In genomic region chrX:57909595-57910286, GRCh38 we compare ENCODE assay signal across 8 cellular contexts. TPM values are rescaled to one million over a fixed set of nuclear protein-coding genes. Genes with fewer than 3 reads are reported as not detected.
DNase-seq lines count a peak whose midpoint lies in the region; ATAC-seq and TF ChIP-seq lines count a peak whose summit lies in the region.
"Not testable (repeated sequence)": the region's sequence is repeated elsewhere in the genome, so short reads cannot be mapped to it uniquely, and the experiment has no call there.

No MANE protein-coding gene starts in this region.

- TF ChIP-seq CTCF in H9 (conservative IDR thresholded peaks at IDR 0.05); SK-N-SH (IDR thresholded peaks at IDR 0.05); adrenal gland (IDR thresholded peaks at IDR 0.05); foreskin keratinocyte (conservative IDR thresholded peaks at IDR 0.05); transverse colon (IDR thresholded peaks at IDR 0.05): not testable (repeated sequence)

- H2AFZ ChIP-seq in H9 (ENCODE audit: low read length); SK-N-SH (ENCODE audit: low read depth); neuronal stem cell (ENCODE audit: low read length): not testable (repeated sequence)

- ATAC-seq in GM18502 (IDR thresholded peaks at IDR 0.05; ENCODE audit: poor library complexity, unreplicated experiment): peak; percentile 82
- peak; percentile 80 for ATAC-seq in HG03571 (IDR thresholded peaks at IDR 0.05; ENCODE audit: unreplicated experiment)
- ATAC-seq in foreskin keratinocyte: peak; percentile 79

- H3K23ac ChIP-seq in H9 (ENCODE audit: insufficient read length, low read depth, low read length); neuronal stem cell (ENCODE audit: low read depth, low read length, poor library complexity): not testable (repeated sequence)

- H3K4ac ChIP-seq in H9 (ENCODE audit: low read depth, low read length); neuronal stem cell (ENCODE audit: low read length): not testable (repeated sequence)

- H3K18ac ChIP-seq in H9 (ENCODE audit: insufficient read length, low read depth, low read length); neuronal stem cell (ENCODE audit: low read length): not testable (repeated sequence)

- H3K27me3 ChIP-seq in H9 (ENCODE audit: insufficient read depth, low read length); SK-N-SH (ENCODE audit: insufficient read depth); adrenal gland; foreskin keratinocyte; neuronal stem cell (ENCODE audit: control insufficient read depth in 3 of 3, insufficient read depth in 3 of 3, low read depth in 1 of 3, low read length in 3 of 3); transverse colon: not testable (repeated sequence)

- no CpG with 5 or more reads among the region's 72 CpGs for WGBS in H9 (ENCODE audit: extremely low coverage, insufficient read length, low lambda C conversion rate)
- 11% methylated on average over 12 of the region's 72 CpGs for WGBS in SK-N-SH (ENCODE audit: low lambda C conversion rate)
- WGBS in adrenal gland, 4 donors: 10 to 35% (median 33%) methylated on average over 11 to 48 of the region's 72 CpGs; no CpG with 5 or more reads in 1 of the 4 donors
- no CpG with 5 or more reads among the region's 72 CpGs for WGBS in neuronal stem cell (ENCODE audit: extremely low coverage in 2 of 2, insufficient read length in 2 of 2, insufficient replicate concordance in 1 of 2), 2 donors
- 45% methylated on average over 19 of the region's 72 CpGs; no CpG with 5 or more reads in 1 of the 2 donors for WGBS in transverse colon (ENCODE audit: low coverage in 1 of 2), 2 donors

- H2AK5ac ChIP-seq in H9 (ENCODE audit: insufficient read length, low read length); neuronal stem cell (ENCODE audit: low read depth, low read length): not testable (repeated sequence)

- H2BK20ac ChIP-seq in H9 (ENCODE audit: low read depth, low read length, poor library complexity, severe bottlenecking): not testable (repeated sequence)

- H3K36me3 Mint-ChIP-seq in H9 (ENCODE audit: insufficient read depth in 1 of 3, low read depth in 3 of 3): peaks cover 6 to 14% (median 8%) of the 10 kb centered on the region in 3 experiments; a peak in 6 of 7 replicates

- not testable (repeated sequence) for H3K27ac Mint-ChIP-seq in H9

- not testable (repeated sequence) for H4K8ac ChIP-seq in H9 (replicated peaks; ENCODE audit: insufficient read length, low read depth, low read length); neuronal stem cell (ENCODE audit: low read depth, low read length)

- H2BK12ac ChIP-seq in H9 (ENCODE audit: insufficient read length, low read depth, low read length); neuronal stem cell (ENCODE audit: low read length): not testable (repeated sequence)

- TF ChIP-seq EP300 in SK-N-SH (IDR thresholded peaks at IDR 0.05; ENCODE audit: borderline replicate concordance in 1 of 2, low read depth in 1 of 2, low read length in 1 of 2); transverse colon (IDR thresholded peaks at IDR 0.05; ENCODE audit: low read depth): not testable (repeated sequence)

- H3K4me1 ChIP-seq in H9 (ENCODE audit: insufficient read depth, low read length); SK-N-SH (ENCODE audit: control insufficient read depth in 1 of 2, insufficient read depth in 2 of 2, low read depth in 1 of 2, low read length in 1 of 2); foreskin keratinocyte; neuronal stem cell (ENCODE audit: control insufficient read depth in 2 of 2, insufficient read depth in 1 of 2, low read depth in 1 of 2, low read length in 2 of 2); transverse colon: not testable (repeated sequence)
- H3K4me1 ChIP-seq in adrenal gland (replicated peaks in 1 of 2): peaks cover 0 to 12% of the 10 kb centered on the region in 2 donors

- H3K9ac ChIP-seq in H9 (ENCODE audit: extremely low read depth, insufficient read length, low read length); neuronal stem cell (ENCODE audit: low read depth, low read length, poor library complexity): not testable (repeated sequence)
- H3K9ac ChIP-seq in SK-N-SH: peak overlapping the region; percentile 71

- not testable (repeated sequence) for TF ChIP-seq RAD21 in SK-N-SH (IDR thresholded peaks at IDR 0.05; ENCODE audit: low read length)

- peaks cover 18% of the 10 kb centered on the region for H3K9me3 ChIP-seq in H9 (ENCODE audit: control insufficient read depth, low read depth, low read length)
- not testable (repeated sequence) for H3K9me3 ChIP-seq in SK-N-SH; adrenal gland (replicated peaks in 1 of 3); neuronal stem cell (replicated peaks in 1 of 2; ENCODE audit: control insufficient read depth in 2 of 2, insufficient read depth in 1 of 2, low read depth in 1 of 2, low read length in 2 of 2); transverse colon

- not testable (repeated sequence) for H3K79me2 ChIP-seq in H9 (ENCODE audit: insufficient read depth, low read length); SK-N-SH (ENCODE audit: insufficient read depth)

- not testable (repeated sequence) for H4K5ac ChIP-seq in H9 (ENCODE audit: insufficient read length, low read depth, low read length)

- not testable (repeated sequence) for H2BK120ac ChIP-seq in H9 (ENCODE audit: low read depth, low read length, poor library complexity, severe bottlenecking); neuronal stem cell (ENCODE audit: low read depth, low read length)

- H3K23me2 ChIP-seq in H9 (ENCODE audit: insufficient read length, low read depth, low read length, poor library complexity, severe bottlenecking): not testable (repeated sequence)

- peak overlapping the region; percentile 51 to 56 for H3K4me3 ChIP-seq in SK-N-SH (ENCODE audit: low read depth in 2 of 2, low read length in 1 of 2)
- peak overlapping the region in 2 of 4 donors; percentile 26 to 57 for H3K4me3 ChIP-seq in adrenal gland
- H3K4me3 ChIP-seq in neuronal stem cell (ENCODE audit: low read length in 2 of 2): peak overlapping the region in 1 of 2 donors; percentile 66
- H3K4me3 ChIP-seq in transverse colon: peak overlapping the region; percentile 31 to 60 (median 46)

- CTCF ChIA-PET in SK-N-SH (lab: Yijun Ruan, JAX): interaction anchor here (1.0 kb wide), 1 partner anchor 88 kb away, joined by 4 read pairs; no protein-coding TSS in a partner anchor

- H4K20me1 ChIP-seq in H9 (ENCODE audit: control insufficient read depth, insufficient read depth, insufficient read length); SK-N-SH (ENCODE audit: insufficient read depth): not testable (repeated sequence)

- intact Hi-C loops in adrenal gland (cut with DNase I); transverse colon (cut with DNase I; ENCODE audit: low total_unique reads): not testable (repeated sequence)

- H3K4me1 Mint-ChIP-seq in H9: not testable (repeated sequence)

- TF ChIP-seq POLR2A in adrenal gland (IDR thresholded peaks at IDR 0.05): peak in 1 of 2 donors; percentile 41
- TF ChIP-seq POLR2A in transverse colon (IDR thresholded peaks at IDR 0.05): not testable (repeated sequence)

- H3K79me1 ChIP-seq in H9 (ENCODE audit: insufficient read depth, low read depth, low read length, poor library complexity, severe bottlenecking); neuronal stem cell (ENCODE audit: low read depth, low read length): not testable (repeated sequence)

- H3K9me2 ChIP-seq in SK-N-SH: not testable (repeated sequence)

- not testable (repeated sequence) for DNase-seq in H9; foreskin keratinocyte; neuronal stem cell (ENCODE audit: low spot score)
- peak; percentile 54 for DNase-seq in SK-N-SH
- DNase-seq in adrenal gland: peak in 6 of 7 donors; percentile 24 to 36 (median 29)
- DNase-seq in transverse colon: peak; percentile 32

- peak overlapping the region; percentile 43 for H3K4me2 ChIP-seq in H9 (ENCODE audit: insufficient read depth, insufficient read length, low read length)
- H3K4me2 ChIP-seq in SK-N-SH: peak overlapping the region; percentile 70; the same call in 1 of the 2 replicates
- H3K4me2 ChIP-seq in neuronal stem cell (ENCODE audit: insufficient read depth, low read length, poor library complexity, severe bottlenecking): peak overlapping the region; percentile 25

- not testable (repeated sequence) for H3K56ac ChIP-seq in H9 (ENCODE audit: insufficient read length, low read depth, low read length)

- not testable (repeated sequence) for H3K27ac ChIP-seq in H9 (ENCODE audit: insufficient read length, low read depth, low read length); neuronal stem cell (replicated peaks; ENCODE audit: low read length)
- peak overlapping the region; percentile 36 to 64; a peak in 3 of 4 replicates for H3K27ac ChIP-seq in SK-N-SH (ENCODE audit: low read depth in 2 of 2, low read length in 1 of 2)
- peak overlapping the region in 4 of 5 donors; percentile 82 to 90 (median 85) for H3K27ac ChIP-seq in adrenal gland
- H3K27ac ChIP-seq in foreskin keratinocyte: peak overlapping the region; percentile 55
- H3K27ac ChIP-seq in transverse colon: peak overlapping the region; percentile 86 to 93 (median 90)

- not testable (repeated sequence) for H2BK15ac ChIP-seq in H9 (ENCODE audit: low read depth, low read length); neuronal stem cell (ENCODE audit: low read length)

- H3K9me3 Mint-ChIP-seq in H9: peaks cover 67 to 78% of the 10 kb centered on the region in 2 experiments

- not testable (repeated sequence) for H3K36me3 ChIP-seq in SK-N-SH (replicated peaks in 1 of 2; ENCODE audit: control insufficient read depth in 1 of 2, insufficient read depth in 2 of 2, low read length in 1 of 2); adrenal gland (replicated peaks in 1 of 2); neuronal stem cell (replicated peaks in 1 of 2; ENCODE audit: control insufficient read depth in 2 of 2, insufficient read depth in 2 of 2, low read length in 2 of 2); transverse colon

- peak overlapping the region in 1 of 2 experiments; percentile 42; a peak in 1 of 5 replicates for H3K4me3 Mint-ChIP-seq in H9

- POLR2A ChIA-PET in SK-N-SH (lab: Yijun Ruan, JAX): not testable (repeated sequence)

- not testable (repeated sequence) for H3K27me3 Mint-ChIP-seq in H9 (ENCODE audit: low read depth)

- H2BK5ac ChIP-seq in H9 (ENCODE audit: insufficient read length, low read length); neuronal stem cell (ENCODE audit: low read length): not testable (repeated sequence)

- H4K91ac ChIP-seq in H9 (ENCODE audit: insufficient read length, low read depth, low read length); neuronal stem cell (ENCODE audit: low read depth, low read length, poor library complexity): not testable (repeated sequence)

- H3T11ph ChIP-seq in H9 (ENCODE audit: low read length): not testable (repeated sequence)

- H3F3A ChIP-seq in SK-N-SH (replicated peaks; ENCODE audit: insufficient read depth): not testable (repeated sequence)

- H3K14ac ChIP-seq in H9 (ENCODE audit: insufficient read depth, low read length): peak overlapping the region; percentile 80; the same call in 1 of the 2 replicates
- H3K14ac ChIP-seq in neuronal stem cell (ENCODE audit: low read length): not testable (repeated sequence)

- in situ Hi-C loops in transverse colon (cut with MboI; ENCODE audit: low pct_ligation_motif_present in 1 of 4, low pct_unique_long_range_greater_than_20kb in 1 of 4, low sequenced_read_pairs in 3 of 4): loop anchor here (25.0 kb wide), 2 partner anchors 97 to 322 kb away; partner anchors contain the start of gene ZXDB (in 4 of the 4)

RNA-seq across cellular contexts. Expression of gene ZXDA, which starts 0.5 kb away (rescaled TPM):
- total RNA-seq in H9 (2021) (not detected in 2 replicates), adrenal gland (1 to 10 TPM; 3.4 to 9.4 (median 6.2) TPM), foreskin keratinocyte (2.4 and 2.5 TPM in 2 replicates), transverse colon (10 to 100 TPM in 2 of 4 donors, 1 to 10 TPM in 2; 5.2 to 18.7 (median 9.2) TPM)
- polyA plus RNA-seq in SK-N-SH (2012; rRNA removed) (0.84 and 0.86 TPM in 2 replicates), adrenal gland (1 to 10 TPM in 1 of 3 donors, under 1 TPM in 2; 0.47 to 2.1 (median 0.72) TPM), foreskin keratinocyte (0.34 and 0.36 TPM in 2 replicates)
- polyA plus RNA-seq in SK-N-SH (2012; cell fraction: cytosol; rRNA removed): 0.66 and 0.88 TPM in 2 replicates
- polyA plus RNA-seq in SK-N-SH (2012; cell fraction: nucleus; rRNA removed): 1.2 and 1.3 TPM in 2 replicates
- 0.64 TPM for polyA plus RNA-seq in neuronal stem cell (2013, experiment 1 of 2)
- 0.50 TPM for polyA plus RNA-seq in neuronal stem cell (2013, experiment 2 of 2)
